ENCODE assay signal across 8 cellular contexts in genomic region chr12:13165578-13166120, GRCh38. TPM values are rescaled to one million over a fixed set of nuclear protein-coding genes. Genes with fewer than 3 reads are reported as not detected.
DNase-seq lines count a peak whose midpoint lies in the region; ATAC-seq and TF ChIP-seq lines count a peak whose summit lies in the region.

No MANE protein-coding gene starts in this region.

- CTCF ChIA-PET in activated naive CD4-positive, alpha-beta T cell treated with anti-CD3 and anti-CD28 coated beads for 36 hours (lab: Charles Lee) = interaction anchor here (0.6 to 1.5 kb wide), 3 partner anchors 47 to 340 kb away, joined by 3 to 4 read pairs (median 3); no protein-coding TSS in a partner anchor

- no peak overlapping the region for H3K4me2 ChIP-seq in hepatocyte

- H3K36me3 ChIP-seq in hepatocyte (replicated peaks; ENCODE audit: insufficient read depth, low read depth) = no peaks in the 10 kb centered on the region

- H3K4me3 Mint-ChIP-seq in activated naive CD4-positive, alpha-beta T cell treated with anti-CD3 and anti-CD28 coated beads for 36 hours = no peak overlapping the region

- no peaks in the 10 kb centered on the region for H3K9me3 ChIP-seq in hepatocyte (ENCODE audit: low read depth)

- peak; percentile 11 for DNase-seq in ELF-1 (ENCODE audit: low read depth, low spot score)
- DNase-seq in SK-MEL-5 (ENCODE audit: low read depth, low spot score) = peak; percentile 36
- peak; percentile 93 for DNase-seq in activated naive CD4-positive, alpha-beta T cell treated with anti-CD3 and anti-CD28 coated beads for 36 hours
- DNase-seq in hepatocyte (ENCODE audit: low spot score) = peak; percentile 67
- DNase-seq in stimulated activated CD4-positive, alpha-beta T cell treated with anti-CD3 and anti-CD28 coated beads, Interleukin-4, amount 100 ng/mL, for 24 hours = peak; percentile 86
- no peak for DNase-seq in DMS114 treated with DMSO at 0.1 percent for 48 hours (lab: John Stamatoyannopoulos, UW; ENCODE audit: unreplicated experiment)

- 52% methylated on average over 3 of the region's 3 CpGs for WGBS in hepatocyte (ENCODE audit: low lambda C conversion rate, missing lambda C conversion rate)

- intact Hi-C loops in activated naive CD4-positive, alpha-beta T cell treated with anti-CD3 and anti-CD28 coated beads for 36 hours (cut with micrococcal nuclease) = loop anchor here (1.0 to 2.0 kb wide), 3 partner anchors 13 to 64 kb away; partner anchors contain the start of gene EMP1

- no peaks in the 10 kb centered on the region for H3K9me2 ChIP-seq in hepatocyte (replicated peaks; ENCODE audit: insufficient read depth)

- TF ChIP-seq CTCF in hepatocyte (IDR thresholded peaks at IDR 0.05; ENCODE audit: poor library complexity) = no peak

- no peaks in the 10 kb centered on the region for H3K9me3 Mint-ChIP-seq in activated naive CD4-positive, alpha-beta T cell treated with anti-CD3 and anti-CD28 coated beads for 36 hours

- no peaks in the 10 kb centered on the region for H3K27me3 Mint-ChIP-seq in activated naive CD4-positive, alpha-beta T cell treated with anti-CD3 and anti-CD28 coated beads for 36 hours (ENCODE audit: low read depth)

- ATAC-seq in HG03135 (IDR thresholded peaks at IDR 0.05; ENCODE audit: unreplicated experiment) = peak; percentile 49
- ATAC-seq in GM21360 (IDR thresholded peaks at IDR 0.05; ENCODE audit: unreplicated experiment) = no peak

- H3K36me3 Mint-ChIP-seq in activated naive CD4-positive, alpha-beta T cell treated with anti-CD3 and anti-CD28 coated beads for 36 hours (ENCODE audit: low read depth) = no peaks in the 10 kb centered on the region

- peak overlapping the region; percentile 31 for H3K27ac Mint-ChIP-seq in activated naive CD4-positive, alpha-beta T cell treated with anti-CD3 and anti-CD28 coated beads for 36 hours

- H3K27me3 ChIP-seq in hepatocyte = no peaks in the 10 kb centered on the region

- no peaks in the 10 kb centered on the region for H3K79me2 ChIP-seq in hepatocyte

- no peak overlapping the region for H3K4me3 ChIP-seq in hepatocyte

- in situ Hi-C loops in SK-MEL-5 (cut with HindIII; ENCODE audit: low pct_unique_long_range_greater_than_20kb, low sequenced_read_pairs) = no loop called here

- H2AFZ ChIP-seq in hepatocyte = no peak overlapping the region

- peak overlapping the region; percentile 22 for H3K27ac ChIP-seq in hepatocyte

- H4K20me1 ChIP-seq in hepatocyte (ENCODE audit: insufficient read depth, poor library complexity, severe bottlenecking) = no peaks in the 10 kb centered on the region

- H3K4me1 ChIP-seq in hepatocyte (ENCODE audit: insufficient read depth) = no peaks in the 10 kb centered on the region

- H3K4me1 Mint-ChIP-seq in activated naive CD4-positive, alpha-beta T cell treated with anti-CD3 and anti-CD28 coated beads for 36 hours (ENCODE audit: low read depth) = peaks cover 23% of the 10 kb centered on the region

RNA-seq across cellular contexts. Expression of gene EMP1, which starts 30.9 kb away (rescaled TPM):
- 8.7 and 14.3 TPM in 2 replicates for total RNA-seq in SK-MEL-5 (2014; rRNA removed; shearing (Covaris generic))
- polyA plus RNA-seq in SK-MEL-5 (2015; cell fraction: cytosol; rRNA removed) = 41.8 and 57.8 TPM in 2 replicates
- polyA plus RNA-seq in SK-MEL-5 (2015; cell fraction: nucleus; rRNA removed) = 9.2 and 23.4 TPM in 2 replicates
- 1 to 10 TPM; 3.0 to 4.0 TPM for total RNA-seq in activated naive CD4-positive, alpha-beta T cell treated with anti-CD3 and anti-CD28 coated beads for 36 hours
- total RNA-seq in hepatocyte = 39.9 and 67.3 TPM in 2 replicates
- 51.1 and 52.6 TPM in 2 replicates for polyA plus RNA-seq in hepatocyte
